In the genomic region with DNA sequence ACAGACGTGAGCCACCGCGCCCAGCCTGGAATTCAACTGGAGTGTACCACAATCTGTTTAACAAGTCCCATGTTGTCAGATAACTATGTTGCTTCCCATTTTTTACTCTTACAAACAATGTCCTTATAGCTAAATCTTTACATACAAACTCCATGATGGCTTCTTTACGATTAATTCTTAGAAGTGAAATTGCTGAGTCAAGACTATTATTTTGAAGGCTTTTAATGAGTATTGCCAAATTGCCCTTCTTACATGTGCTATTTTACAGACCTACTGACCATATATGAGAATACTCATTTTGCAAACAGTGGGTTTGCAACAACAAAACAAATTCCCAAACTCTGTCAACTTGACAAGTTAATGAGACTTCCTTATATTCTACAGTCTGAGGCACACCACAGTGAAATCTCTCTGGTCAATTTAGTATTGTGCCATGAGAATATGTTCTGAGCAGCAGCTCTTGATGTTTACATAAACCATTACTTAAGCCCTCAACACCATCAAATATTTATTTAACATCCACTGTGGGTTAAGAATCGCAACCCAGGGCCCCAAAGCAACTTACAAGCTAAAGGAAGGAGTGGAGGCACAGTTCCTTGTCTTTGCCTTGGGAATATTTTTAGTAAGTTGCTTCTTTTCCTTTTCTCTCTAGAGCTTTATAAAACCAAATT, we compare ENCODE assay signal across 2 cellular contexts.
TF ChIP-seq lines count a peak whose summit lies in the region.

No MANE protein-coding gene starts in this region.

TF ChIP-seq in IMR-90, 13 proteins besides CTCF, POLR2A, EP300 and RAD21:
- TF ChIP-seq MAFK (IDR thresholded peaks at IDR 0.05; ENCODE audit: low read depth, low read length) (peak; percentile 47), FOS (IDR thresholded peaks at IDR 0.05; ENCODE audit: low read depth, low read length) (no peak)

TF ChIP-seq in K562, 482 proteins besides CTCF, POLR2A, EP300 and RAD21:
- TF ChIP-seq, protein P1, sequence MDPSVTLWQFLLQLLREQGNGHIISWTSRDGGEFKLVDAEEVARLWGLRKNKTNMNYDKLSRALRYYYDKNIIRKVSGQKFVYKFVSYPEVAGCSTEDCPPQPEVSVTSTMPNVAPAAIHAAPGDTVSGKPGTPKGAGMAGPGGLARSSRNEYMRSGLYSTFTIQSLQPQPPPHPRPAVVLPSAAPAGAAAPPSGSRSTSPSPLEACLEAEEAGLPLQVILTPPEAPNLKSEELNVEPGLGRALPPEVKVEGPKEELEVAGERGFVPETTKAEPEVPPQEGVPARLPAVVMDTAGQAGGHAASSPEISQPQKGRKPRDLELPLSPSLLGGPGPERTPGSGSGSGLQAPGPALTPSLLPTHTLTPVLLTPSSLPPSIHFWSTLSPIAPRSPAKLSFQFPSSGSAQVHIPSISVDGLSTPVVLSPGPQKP (CRISPR knock-in tag; IDR thresholded peaks at IDR 0.05) = no peak
- TF ChIP-seq ZNF583 (CRISPR knock-in tag; IDR thresholded peaks at IDR 0.05) = no peak
- TF ChIP-seq ZNF586 (CRISPR knock-in tag; conservative IDR thresholded peaks at IDR 0.05) = no peak
- TF ChIP-seq CBX3 (IDR thresholded peaks at IDR 0.05; ENCODE audit: borderline replicate concordance in 1 of 2, low read length in 2 of 2) = no peak
- no peak for TF ChIP-seq MYNN (IDR thresholded peaks at IDR 0.05)
- TF ChIP-seq MYNN (CRISPR knock-in tag; IDR thresholded peaks at IDR 0.05) = no peak
- TF ChIP-seq THRAP3 (IDR thresholded peaks at IDR 0.05; ENCODE audit: borderline replicate concordance) = no peak
- no peak for TF ChIP-seq MBD2 (IDR thresholded peaks at IDR 0.05; ENCODE audit: borderline replicate concordance, low read depth)
- no peak for TF ChIP-seq MTA1 (IDR thresholded peaks at IDR 0.05; ENCODE audit: borderline replicate concordance)
- TF ChIP-seq EP400 (IDR thresholded peaks at IDR 0.05) = no peak
- TF ChIP-seq MIER1 (IDR thresholded peaks at IDR 0.05; ENCODE audit: low read depth) = no peak
- no peak for TF ChIP-seq ARID2 (IDR thresholded peaks at IDR 0.05)
- TF ChIP-seq CBX8 (IDR thresholded peaks at IDR 0.05; ENCODE audit: borderline replicate concordance, extremely low read depth, low read depth, low read length, poor library complexity, severe bottlenecking) = no peak
- TF ChIP-seq, protein P2, sequence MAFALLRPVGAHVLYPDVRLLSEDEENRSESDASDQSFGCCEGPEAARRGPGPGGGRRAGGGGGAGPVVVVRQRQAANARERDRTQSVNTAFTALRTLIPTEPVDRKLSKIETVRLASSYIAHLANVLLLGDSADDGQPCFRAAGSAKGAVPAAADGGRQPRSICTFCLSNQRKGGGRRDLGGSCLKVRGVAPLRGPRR (CRISPR knock-in tag; IDR thresholded peaks at IDR 0.05) = no peak
- TF ChIP-seq SREBF1 (IDR thresholded peaks at IDR 0.05; ENCODE audit: borderline replicate concordance, low read depth, low read length) = no peak
- TF ChIP-seq KAT8 (IDR thresholded peaks at IDR 0.05; ENCODE audit: low read depth) = no peak
- no peak for TF ChIP-seq STAT5B (CRISPR knock-in tag; IDR thresholded peaks at IDR 0.05)
- TF ChIP-seq MAFF (IDR thresholded peaks at IDR 0.05; ENCODE audit: low read length) = peak; percentile 30; the same call in 1 of the 2 replicates
- TF ChIP-seq C11orf30 (IDR thresholded peaks at IDR 0.05; ENCODE audit: low read depth) = peak; percentile 44; the same call in 1 of the 2 replicates
- no peak for TF ChIP-seq ZNF347 (CRISPR knock-in tag; IDR thresholded peaks at IDR 0.05; ENCODE audit: low read depth)
- TF ChIP-seq, protein P3, sequence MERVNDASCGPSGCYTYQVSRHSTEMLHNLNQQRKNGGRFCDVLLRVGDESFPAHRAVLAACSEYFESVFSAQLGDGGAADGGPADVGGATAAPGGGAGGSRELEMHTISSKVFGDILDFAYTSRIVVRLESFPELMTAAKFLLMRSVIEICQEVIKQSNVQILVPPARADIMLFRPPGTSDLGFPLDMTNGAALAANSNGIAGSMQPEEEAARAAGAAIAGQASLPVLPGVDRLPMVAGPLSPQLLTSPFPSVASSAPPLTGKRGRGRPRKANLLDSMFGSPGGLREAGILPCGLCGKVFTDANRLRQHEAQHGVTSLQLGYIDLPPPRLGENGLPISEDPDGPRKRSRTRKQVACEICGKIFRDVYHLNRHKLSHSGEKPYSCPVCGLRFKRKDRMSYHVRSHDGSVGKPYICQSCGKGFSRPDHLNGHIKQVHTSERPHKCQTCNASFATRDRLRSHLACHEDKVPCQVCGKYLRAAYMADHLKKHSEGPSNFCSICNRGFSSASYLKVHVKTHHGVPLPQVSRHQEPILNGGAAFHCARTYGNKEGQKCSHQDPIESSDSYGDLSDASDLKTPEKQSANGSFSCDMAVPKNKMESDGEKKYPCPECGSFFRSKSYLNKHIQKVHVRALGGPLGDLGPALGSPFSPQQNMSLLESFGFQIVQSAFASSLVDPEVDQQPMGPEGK (CRISPR knock-in tag; IDR thresholded peaks at IDR 0.05; ENCODE audit: borderline replicate concordance) = no peak
- TF ChIP-seq ZNF316 (IDR thresholded peaks at IDR 0.05) = peak; percentile 72
- no peak for TF ChIP-seq NFIC (IDR thresholded peaks at IDR 0.05)
- TF ChIP-seq, protein P4, sequence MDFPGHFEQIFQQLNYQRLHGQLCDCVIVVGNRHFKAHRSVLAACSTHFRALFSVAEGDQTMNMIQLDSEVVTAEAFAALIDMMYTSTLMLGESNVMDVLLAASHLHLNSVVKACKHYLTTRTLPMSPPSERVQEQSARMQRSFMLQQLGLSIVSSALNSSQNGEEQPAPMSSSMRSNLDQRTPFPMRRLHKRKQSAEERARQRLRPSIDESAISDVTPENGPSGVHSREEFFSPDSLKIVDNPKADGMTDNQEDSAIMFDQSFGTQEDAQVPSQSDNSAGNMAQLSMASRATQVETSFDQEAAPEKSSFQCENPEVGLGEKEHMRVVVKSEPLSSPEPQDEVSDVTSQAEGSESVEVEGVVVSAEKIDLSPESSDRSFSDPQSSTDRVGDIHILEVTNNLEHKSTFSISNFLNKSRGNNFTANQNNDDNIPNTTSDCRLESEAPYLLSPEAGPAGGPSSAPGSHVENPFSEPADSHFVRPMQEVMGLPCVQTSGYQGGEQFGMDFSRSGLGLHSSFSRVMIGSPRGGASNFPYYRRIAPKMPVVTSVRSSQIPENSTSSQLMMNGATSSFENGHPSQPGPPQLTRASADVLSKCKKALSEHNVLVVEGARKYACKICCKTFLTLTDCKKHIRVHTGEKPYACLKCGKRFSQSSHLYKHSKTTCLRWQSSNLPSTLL (IDR thresholded peaks at IDR 0.05) = no peak
- TF ChIP-seq ZNF584 (CRISPR knock-in tag; IDR thresholded peaks at IDR 0.05; ENCODE audit: low read depth) = no peak
- TF ChIP-seq ATF7 (IDR thresholded peaks at IDR 0.05) = no peak
- no peak for TF ChIP-seq PML (IDR thresholded peaks at IDR 0.05; ENCODE audit: low read length)
- no peak for TF ChIP-seq CEBPB (tag; IDR thresholded peaks at IDR 0.05)
- TF ChIP-seq ZNF197 (CRISPR knock-in tag; IDR thresholded peaks at IDR 0.05; ENCODE audit: low read depth) = no peak
- no peak for TF ChIP-seq U2AF1 (optimal IDR thresholded peaks at IDR 0.05; ENCODE audit: low read depth, low read length)
- TF ChIP-seq, protein P5, sequence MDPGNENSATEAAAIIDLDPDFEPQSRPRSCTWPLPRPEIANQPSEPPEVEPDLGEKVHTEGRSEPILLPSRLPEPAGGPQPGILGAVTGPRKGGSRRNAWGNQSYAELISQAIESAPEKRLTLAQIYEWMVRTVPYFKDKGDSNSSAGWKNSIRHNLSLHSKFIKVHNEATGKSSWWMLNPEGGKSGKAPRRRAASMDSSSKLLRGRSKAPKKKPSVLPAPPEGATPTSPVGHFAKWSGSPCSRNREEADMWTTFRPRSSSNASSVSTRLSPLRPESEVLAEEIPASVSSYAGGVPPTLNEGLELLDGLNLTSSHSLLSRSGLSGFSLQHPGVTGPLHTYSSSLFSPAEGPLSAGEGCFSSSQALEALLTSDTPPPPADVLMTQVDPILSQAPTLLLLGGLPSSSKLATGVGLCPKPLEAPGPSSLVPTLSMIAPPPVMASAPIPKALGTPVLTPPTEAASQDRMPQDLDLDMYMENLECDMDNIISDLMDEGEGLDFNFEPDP (CRISPR knock-in tag; IDR thresholded peaks at IDR 0.05) = no peak
- TF ChIP-seq, protein P6, sequence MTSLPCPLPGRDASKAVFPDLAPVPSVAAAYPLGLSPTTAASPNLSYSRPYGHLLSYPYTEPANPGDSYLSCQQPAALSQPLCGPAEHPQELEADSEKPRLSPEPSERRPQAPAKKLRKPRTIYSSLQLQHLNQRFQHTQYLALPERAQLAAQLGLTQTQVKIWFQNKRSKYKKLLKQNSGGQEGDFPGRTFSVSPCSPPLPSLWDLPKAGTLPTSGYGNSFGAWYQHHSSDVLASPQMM (CRISPR knock-in tag; IDR thresholded peaks at IDR 0.05) = no peak
- 0 out of 2 replicates have a peak, but pooled peaks have one; percentile 24 for TF ChIP-seq NFE2 (IDR thresholded peaks at IDR 0.05; ENCODE audit: low read depth)
- TF ChIP-seq MAFG (tag; conservative IDR thresholded peaks at IDR 0.05) = peak; percentile 27; the same call in 1 of the 2 replicates
TF ChIP-seq in K562: peak in this region for 5.
